ENCODE assay signal across 22 cellular contexts in the genomic region with DNA sequence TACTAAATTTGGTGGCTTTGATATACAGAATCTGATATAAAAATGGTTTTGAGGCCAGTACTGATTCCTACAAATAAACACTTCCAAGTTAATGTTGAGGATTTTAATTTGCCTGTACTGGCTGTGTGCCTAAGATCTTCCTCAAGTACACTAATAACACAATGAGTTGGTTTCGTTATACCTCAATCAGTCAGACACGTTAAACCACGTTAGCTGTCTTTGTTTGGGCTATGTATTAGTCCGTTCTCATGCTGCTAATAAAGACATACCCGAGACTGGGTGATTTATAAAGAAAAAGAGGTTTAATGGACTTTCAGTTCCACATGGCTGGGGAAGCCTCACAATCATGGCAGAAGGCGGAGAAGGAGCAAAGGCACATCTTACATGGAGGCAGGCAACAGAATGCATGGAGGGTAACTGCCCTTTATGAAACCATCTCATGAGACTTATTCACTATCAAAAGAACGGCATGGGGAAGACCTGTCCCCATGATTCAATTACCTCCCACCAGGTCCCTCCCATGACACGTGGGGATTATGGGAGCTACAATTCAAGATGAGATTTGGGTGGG.
"Had no signal": no experiment of that assay in that cellular context is flagged by ENCODE, and none has a peak within 500 bp of the region (broad histone marks: within the 10 kb centered on the region; RNA-seq: fewer than 3 reads in every experiment).

No MANE protein-coding gene starts in this region.

- H3K4me3 Mint-ChIP-seq: activated naive CD8-positive, alpha-beta T cell treated with anti-CD3 and anti-CD28 coated beads, Interleukin-2, amount 50 U/mL, for 24 hours; nephron; WTC11 had no signal

- H3K27me3 ChIP-seq: body of pancreas, cardiac muscle cell, foreskin keratinocyte, hepatocyte, neutrophil, ovary, thyroid gland, upper lobe of right lung had no signal

- H3K79me2 ChIP-seq: hepatocyte had no signal

- H3K4me1 ChIP-seq: foreskin keratinocyte, prostate gland, thyroid gland, upper lobe of right lung had no signal

- H3K9me3 ChIP-seq: body of pancreas, neutrophil, ovary, prostate gland, thyroid gland, upper lobe of right lung had no signal

- H3K27me3 Mint-ChIP-seq: activated naive CD8-positive, alpha-beta T cell treated with anti-CD3 and anti-CD28 coated beads, Interleukin-2, amount 50 U/mL, for 24 hours had no signal

- H2AFZ ChIP-seq: hepatocyte had no signal

- H3K4me1 Mint-ChIP-seq: WTC11 had no signal

- H3K27ac ChIP-seq: body of pancreas, cardiac muscle cell, foreskin keratinocyte, hepatocyte, neutrophil, ovary, prostate gland, thyroid gland, upper lobe of right lung had no signal

- H3K4me2 ChIP-seq: hepatocyte had no signal

- ATAC-seq: activated naive CD8-positive, alpha-beta T cell treated with anti-CD3 and anti-CD28 coated beads, Interleukin-2, amount 50 U/mL, for 24 hours; body of pancreas; foreskin keratinocyte; upper lobe of right lung; WTC11 had no signal

- H3K27ac Mint-ChIP-seq: activated naive CD8-positive, alpha-beta T cell treated with anti-CD3 and anti-CD28 coated beads, Interleukin-2, amount 50 U/mL, for 24 hours; nephron; WTC11 had no signal

- H3K36me3 ChIP-seq: cardiac muscle cell, ovary, prostate gland, thyroid gland, upper lobe of right lung had no signal

- DNase-seq: activated CD8-positive, alpha-beta memory T cell treated with anti-CD3 and anti-CD28 coated beads for 24 hours; activated CD8-positive, alpha-beta memory T cell treated with anti-CD3 and anti-CD28 coated beads, Interleukin-2, amount 50 U/mL, for 4 hours; activated gamma-delta T cell; activated naive CD4-positive, alpha-beta T cell treated with anti-CD3 and anti-CD28 coated beads, Interleukin-2, amount 50 U/mL, for 16 hours; activated naive CD8-positive, alpha-beta T cell treated with anti-CD3 and anti-CD28 coated beads, Interleukin-2, amount 50 U/mL, for 24 hours; anterior cingulate cortex; body of pancreas; foreskin keratinocyte; ovary; stimulated activated CD4-positive, alpha-beta T cell treated with anti-CD3 and anti-CD28 coated beads, Interleukin-2, amount 100 ng/mL, for 48 hours; stimulated activated CD8-positive, alpha-beta memory T cell treated with anti-CD3 and anti-CD28 coated beads, Interleukin-4, amount 100 ng/mL, for 48 hours; stimulated activated naive CD4-positive, alpha-beta T cell; substantia nigra; T-helper 9 cell; thyroid gland; upper lobe of right lung had no signal

- H3K4me3 ChIP-seq: body of pancreas, cardiac muscle cell, hepatocyte, ovary, prostate gland, thyroid gland, upper lobe of right lung had no signal
